1 cellular context compared by ENCODE assay signal in the genomic region with DNA sequence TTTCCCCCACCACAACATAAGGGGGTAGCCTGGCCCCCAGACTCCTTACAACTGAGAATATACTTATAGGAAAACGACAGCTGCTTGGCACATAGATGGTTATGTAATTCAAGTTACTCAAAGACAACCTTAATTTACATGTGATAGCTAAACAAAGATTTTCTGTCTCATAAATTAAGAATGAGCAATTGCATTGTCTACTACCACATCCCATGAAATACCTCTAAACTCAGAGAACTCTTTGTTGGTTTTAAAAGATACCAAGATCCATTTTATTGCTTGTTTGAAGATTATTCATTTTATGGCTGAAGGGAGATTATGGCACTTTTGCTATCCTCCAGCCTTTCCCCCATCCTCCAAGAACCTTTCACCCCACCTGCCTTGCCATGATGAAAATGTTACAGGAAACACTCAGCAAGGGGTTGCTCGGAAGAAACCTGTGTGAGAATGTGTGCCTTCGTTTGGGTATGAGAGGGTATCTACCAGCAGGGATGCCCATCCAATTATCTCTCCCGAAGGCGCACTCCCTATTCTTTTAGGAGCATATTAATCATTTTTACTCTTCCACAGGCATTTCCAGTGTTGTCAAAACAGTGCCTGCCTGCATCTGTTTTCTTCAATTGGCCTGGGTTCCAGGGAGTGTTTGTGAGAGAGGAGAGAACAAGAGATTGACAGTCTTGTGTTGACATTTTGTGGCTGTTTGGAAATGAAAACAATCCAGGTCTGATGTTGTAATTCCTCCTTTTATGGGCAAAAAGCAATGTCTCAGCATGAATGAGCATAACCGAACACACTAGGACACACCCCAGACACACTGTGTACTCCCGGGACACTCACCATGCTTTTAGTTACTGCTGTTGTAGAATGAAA.
TF ChIP-seq lines count a peak whose summit lies in the region.

No MANE protein-coding gene starts in this region.

TF ChIP-seq in HepG2, 621 proteins besides CTCF, POLR2A, EP300 and RAD21 (continued from another document and continues in another):
- no peak for TF ChIP-seq SOX13 (IDR thresholded peaks at IDR 0.05)
- peak in 1 of 2 experiments; percentile 93; a peak in 2 of 4 replicates for TF ChIP-seq SOX13 (CRISPR knock-in tag; conservative IDR thresholded peaks at IDR 0.05 in 1 of 2, IDR thresholded peaks at IDR 0.05 in 1 of 2)
- TF ChIP-seq, protein P1, sequence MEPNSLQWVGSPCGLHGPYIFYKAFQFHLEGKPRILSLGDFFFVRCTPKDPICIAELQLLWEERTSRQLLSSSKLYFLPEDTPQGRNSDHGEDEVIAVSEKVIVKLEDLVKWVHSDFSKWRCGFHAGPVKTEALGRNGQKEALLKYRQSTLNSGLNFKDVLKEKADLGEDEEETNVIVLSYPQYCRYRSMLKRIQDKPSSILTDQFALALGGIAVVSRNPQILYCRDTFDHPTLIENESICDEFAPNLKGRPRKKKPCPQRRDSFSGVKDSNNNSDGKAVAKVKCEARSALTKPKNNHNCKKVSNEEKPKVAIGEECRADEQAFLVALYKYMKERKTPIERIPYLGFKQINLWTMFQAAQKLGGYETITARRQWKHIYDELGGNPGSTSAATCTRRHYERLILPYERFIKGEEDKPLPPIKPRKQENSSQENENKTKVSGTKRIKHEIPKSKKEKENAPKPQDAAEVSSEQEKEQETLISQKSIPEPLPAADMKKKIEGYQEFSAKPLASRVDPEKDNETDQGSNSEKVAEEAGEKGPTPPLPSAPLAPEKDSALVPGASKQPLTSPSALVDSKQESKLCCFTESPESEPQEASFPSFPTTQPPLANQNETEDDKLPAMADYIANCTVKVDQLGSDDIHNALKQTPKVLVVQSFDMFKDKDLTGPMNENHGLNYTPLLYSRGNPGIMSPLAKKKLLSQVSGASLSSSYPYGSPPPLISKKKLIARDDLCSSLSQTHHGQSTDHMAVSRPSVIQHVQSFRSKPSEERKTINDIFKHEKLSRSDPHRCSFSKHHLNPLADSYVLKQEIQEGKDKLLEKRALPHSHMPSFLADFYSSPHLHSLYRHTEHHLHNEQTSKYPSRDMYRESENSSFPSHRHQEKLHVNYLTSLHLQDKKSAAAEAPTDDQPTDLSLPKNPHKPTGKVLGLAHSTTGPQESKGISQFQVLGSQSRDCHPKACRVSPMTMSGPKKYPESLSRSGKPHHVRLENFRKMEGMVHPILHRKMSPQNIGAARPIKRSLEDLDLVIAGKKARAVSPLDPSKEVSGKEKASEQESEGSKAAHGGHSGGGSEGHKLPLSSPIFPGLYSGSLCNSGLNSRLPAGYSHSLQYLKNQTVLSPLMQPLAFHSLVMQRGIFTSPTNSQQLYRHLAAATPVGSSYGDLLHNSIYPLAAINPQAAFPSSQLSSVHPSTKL (CRISPR knock-in tag; IDR thresholded peaks at IDR 0.05) = peak; percentile 92
- TF ChIP-seq NCOR1 (IDR thresholded peaks at IDR 0.05; ENCODE audit: borderline replicate concordance, low read length) = peak; percentile 66; the same call in 1 of the 2 replicates
- TF ChIP-seq ZNF331 (CRISPR knock-in tag; IDR thresholded peaks at IDR 0.05) = peak; percentile 84
- TF ChIP-seq, protein P2, sequence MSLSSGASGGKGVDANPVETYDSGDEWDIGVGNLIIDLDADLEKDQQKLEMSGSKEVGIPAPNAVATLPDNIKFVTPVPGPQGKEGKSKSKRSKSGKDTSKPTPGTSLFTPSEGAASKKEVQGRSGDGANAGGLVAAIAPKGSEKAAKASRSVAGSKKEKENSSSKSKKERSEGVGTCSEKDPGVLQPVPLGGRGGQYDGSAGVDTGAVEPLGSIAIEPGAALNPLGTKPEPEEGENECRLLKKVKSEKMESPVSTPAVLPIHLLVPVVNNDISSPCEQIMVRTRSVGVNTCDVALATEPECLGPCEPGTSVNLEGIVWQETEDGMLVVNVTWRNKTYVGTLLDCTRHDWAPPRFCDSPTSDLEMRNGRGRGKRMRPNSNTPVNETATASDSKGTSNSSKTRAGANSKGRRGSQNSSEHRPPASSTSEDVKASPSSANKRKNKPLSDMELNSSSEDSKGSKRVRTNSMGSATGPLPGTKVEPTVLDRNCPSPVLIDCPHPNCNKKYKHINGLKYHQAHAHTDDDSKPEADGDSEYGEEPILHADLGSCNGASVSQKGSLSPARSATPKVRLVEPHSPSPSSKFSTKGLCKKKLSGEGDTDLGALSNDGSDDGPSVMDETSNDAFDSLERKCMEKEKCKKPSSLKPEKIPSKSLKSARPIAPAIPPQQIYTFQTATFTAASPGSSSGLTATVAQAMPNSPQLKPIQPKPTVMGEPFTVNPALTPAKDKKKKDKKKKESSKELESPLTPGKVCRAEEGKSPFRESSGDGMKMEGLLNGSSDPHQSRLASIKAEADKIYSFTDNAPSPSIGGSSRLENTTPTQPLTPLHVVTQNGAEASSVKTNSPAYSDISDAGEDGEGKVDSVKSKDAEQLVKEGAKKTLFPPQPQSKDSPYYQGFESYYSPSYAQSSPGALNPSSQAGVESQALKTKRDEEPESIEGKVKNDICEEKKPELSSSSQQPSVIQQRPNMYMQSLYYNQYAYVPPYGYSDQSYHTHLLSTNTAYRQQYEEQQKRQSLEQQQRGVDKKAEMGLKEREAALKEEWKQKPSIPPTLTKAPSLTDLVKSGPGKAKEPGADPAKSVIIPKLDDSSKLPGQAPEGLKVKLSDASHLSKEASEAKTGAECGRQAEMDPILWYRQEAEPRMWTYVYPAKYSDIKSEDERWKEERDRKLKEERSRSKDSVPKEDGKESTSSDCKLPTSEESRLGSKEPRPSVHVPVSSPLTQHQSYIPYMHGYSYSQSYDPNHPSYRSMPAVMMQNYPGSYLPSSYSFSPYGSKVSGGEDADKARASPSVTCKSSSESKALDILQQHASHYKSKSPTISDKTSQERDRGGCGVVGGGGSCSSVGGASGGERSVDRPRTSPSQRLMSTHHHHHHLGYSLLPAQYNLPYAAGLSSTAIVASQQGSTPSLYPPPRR (CRISPR knock-in tag; IDR thresholded peaks at IDR 0.05; ENCODE audit: borderline replicate concordance) = peak; percentile 33; the same call in 1 of the 2 replicates
- TF ChIP-seq SOX6 (IDR thresholded peaks at IDR 0.05) = no peak
- peak; percentile 96 for TF ChIP-seq SOX6 (CRISPR knock-in tag; IDR thresholded peaks at IDR 0.05)
- TF ChIP-seq PRPF4 (IDR thresholded peaks at IDR 0.05; ENCODE audit: low read depth, low read length, poor library complexity, severe bottlenecking) = no peak
- peak; percentile 89 for TF ChIP-seq CEBPG (CRISPR knock-in tag; IDR thresholded peaks at IDR 0.05)
- TF ChIP-seq FOSL2 (CRISPR knock-in tag; IDR thresholded peaks at IDR 0.05) = peak; percentile 62
- peak; percentile 75 for TF ChIP-seq RARA (CRISPR knock-in tag; IDR thresholded peaks at IDR 0.05)
- TF ChIP-seq KLF16 (CRISPR knock-in tag; IDR thresholded peaks at IDR 0.05) = peak in 1 of 2 experiments; percentile 81; a peak in 1 of 4 replicates
- TF ChIP-seq SIX1 (CRISPR knock-in tag; IDR thresholded peaks at IDR 0.05; ENCODE audit: borderline replicate concordance) = peak; percentile 44; the same call in 1 of the 2 replicates
- TF ChIP-seq, protein P3, sequence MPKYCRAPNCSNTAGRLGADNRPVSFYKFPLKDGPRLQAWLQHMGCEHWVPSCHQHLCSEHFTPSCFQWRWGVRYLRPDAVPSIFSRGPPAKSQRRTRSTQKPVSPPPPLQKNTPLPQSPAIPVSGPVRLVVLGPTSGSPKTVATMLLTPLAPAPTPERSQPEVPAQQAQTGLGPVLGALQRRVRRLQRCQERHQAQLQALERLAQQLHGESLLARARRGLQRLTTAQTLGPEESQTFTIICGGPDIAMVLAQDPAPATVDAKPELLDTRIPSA (CRISPR knock-in tag; IDR thresholded peaks at IDR 0.05; ENCODE audit: borderline replicate concordance) = no peak
- TF ChIP-seq MAFK (conservative IDR thresholded peaks at IDR 0.05 in 1 of 2, IDR thresholded peaks at IDR 0.05 in 1 of 2; ENCODE audit: low read length in 2 of 2) = peak; percentile 24 to 57; a peak in 2 of 4 replicates
- no peak for TF ChIP-seq MTF2 (CRISPR knock-in tag; IDR thresholded peaks at IDR 0.05; ENCODE audit: borderline replicate concordance)
- TF ChIP-seq, protein P4, sequence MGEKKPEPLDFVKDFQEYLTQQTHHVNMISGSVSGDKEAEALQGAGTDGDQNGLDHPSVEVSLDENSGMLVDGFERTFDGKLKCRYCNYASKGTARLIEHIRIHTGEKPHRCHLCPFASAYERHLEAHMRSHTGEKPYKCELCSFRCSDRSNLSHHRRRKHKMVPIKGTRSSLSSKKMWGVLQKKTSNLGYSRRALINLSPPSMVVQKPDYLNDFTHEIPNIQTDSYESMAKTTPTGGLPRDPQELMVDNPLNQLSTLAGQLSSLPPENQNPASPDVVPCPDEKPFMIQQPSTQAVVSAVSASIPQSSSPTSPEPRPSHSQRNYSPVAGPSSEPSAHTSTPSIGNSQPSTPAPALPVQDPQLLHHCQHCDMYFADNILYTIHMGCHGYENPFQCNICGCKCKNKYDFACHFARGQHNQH (CRISPR knock-in tag; IDR thresholded peaks at IDR 0.05) = peak; percentile 68; the same call in 1 of the 2 replicates
- TF ChIP-seq, protein P5, sequence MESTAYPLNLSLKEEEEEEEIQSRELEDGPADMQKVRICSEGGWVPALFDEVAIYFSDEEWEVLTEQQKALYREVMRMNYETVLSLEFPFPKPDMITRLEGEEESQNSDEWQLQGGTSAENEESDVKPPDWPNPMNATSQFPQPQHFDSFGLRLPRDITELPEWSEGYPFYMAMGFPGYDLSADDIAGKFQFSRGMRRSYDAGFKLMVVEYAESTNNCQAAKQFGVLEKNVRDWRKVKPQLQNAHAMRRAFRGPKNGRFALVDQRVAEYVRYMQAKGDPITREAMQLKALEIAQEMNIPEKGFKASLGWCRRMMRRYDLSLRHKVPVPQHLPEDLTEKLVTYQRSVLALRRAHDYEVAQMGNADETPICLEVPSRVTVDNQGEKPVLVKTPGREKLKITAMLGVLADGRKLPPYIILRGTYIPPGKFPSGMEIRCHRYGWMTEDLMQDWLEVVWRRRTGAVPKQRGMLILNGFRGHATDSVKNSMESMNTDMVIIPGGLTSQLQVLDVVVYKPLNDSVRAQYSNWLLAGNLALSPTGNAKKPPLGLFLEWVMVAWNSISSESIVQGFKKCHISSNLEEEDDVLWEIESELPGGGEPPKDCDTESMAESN (CRISPR knock-in tag; conservative IDR thresholded peaks at IDR 0.05) = 0 out of 2 replicates have a peak, but pooled peaks have one; percentile 49
- no peak for TF ChIP-seq SNAI1 (CRISPR knock-in tag; IDR thresholded peaks at IDR 0.05; ENCODE audit: borderline replicate concordance)
- peak; percentile 22; the same call in 1 of the 2 replicates for TF ChIP-seq CREM (IDR thresholded peaks at IDR 0.05)
- TF ChIP-seq CREM (CRISPR knock-in tag; IDR thresholded peaks at IDR 0.05) = no peak
- peak; percentile 51 for TF ChIP-seq SKI (IDR thresholded peaks at IDR 0.05; ENCODE audit: partially characterized antibody)
- TF ChIP-seq, protein P6, sequence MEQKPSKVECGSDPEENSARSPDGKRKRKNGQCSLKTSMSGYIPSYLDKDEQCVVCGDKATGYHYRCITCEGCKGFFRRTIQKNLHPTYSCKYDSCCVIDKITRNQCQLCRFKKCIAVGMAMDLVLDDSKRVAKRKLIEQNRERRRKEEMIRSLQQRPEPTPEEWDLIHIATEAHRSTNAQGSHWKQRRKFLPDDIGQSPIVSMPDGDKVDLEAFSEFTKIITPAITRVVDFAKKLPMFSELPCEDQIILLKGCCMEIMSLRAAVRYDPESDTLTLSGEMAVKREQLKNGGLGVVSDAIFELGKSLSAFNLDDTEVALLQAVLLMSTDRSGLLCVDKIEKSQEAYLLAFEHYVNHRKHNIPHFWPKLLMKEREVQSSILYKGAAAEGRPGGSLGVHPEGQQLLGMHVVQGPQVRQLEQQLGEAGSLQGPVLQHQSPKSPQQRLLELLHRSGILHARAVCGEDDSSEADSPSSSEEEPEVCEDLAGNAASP (CRISPR knock-in tag; IDR thresholded peaks at IDR 0.05; ENCODE audit: borderline replicate concordance) = peak; percentile 60; the same call in 1 of the 2 replicates
- TF ChIP-seq TEAD3 (CRISPR knock-in tag; optimal IDR thresholded peaks at IDR 0.05; ENCODE audit: borderline replicate concordance) = peak; percentile 73
- TF ChIP-seq HNF4G (IDR thresholded peaks at IDR 0.05; ENCODE audit: borderline replicate concordance, low read depth, low read length) = no peak
- no peak for TF ChIP-seq HNF4G (CRISPR knock-in tag; IDR thresholded peaks at IDR 0.05; ENCODE audit: borderline replicate concordance, low read depth)
- 0 out of 2 replicates have a peak, but pooled peaks have one; percentile 34 for TF ChIP-seq KMT2B (CRISPR knock-in tag; IDR thresholded peaks at IDR 0.05)
- TF ChIP-seq SALL2 (CRISPR knock-in tag; IDR thresholded peaks at IDR 0.05) = no peak
- peak; percentile 74 for TF ChIP-seq SMAD3 (CRISPR knock-in tag; IDR thresholded peaks at IDR 0.05)
- TF ChIP-seq, protein P7, sequence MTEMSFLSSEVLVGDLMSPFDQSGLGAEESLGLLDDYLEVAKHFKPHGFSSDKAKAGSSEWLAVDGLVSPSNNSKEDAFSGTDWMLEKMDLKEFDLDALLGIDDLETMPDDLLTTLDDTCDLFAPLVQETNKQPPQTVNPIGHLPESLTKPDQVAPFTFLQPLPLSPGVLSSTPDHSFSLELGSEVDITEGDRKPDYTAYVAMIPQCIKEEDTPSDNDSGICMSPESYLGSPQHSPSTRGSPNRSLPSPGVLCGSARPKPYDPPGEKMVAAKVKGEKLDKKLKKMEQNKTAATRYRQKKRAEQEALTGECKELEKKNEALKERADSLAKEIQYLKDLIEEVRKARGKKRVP (CRISPR knock-in tag; IDR thresholded peaks at IDR 0.05) = peak in 1 of 2 experiments; percentile 62; a peak in 2 of 4 replicates
- no peak for TF ChIP-seq LCORL (IDR thresholded peaks at IDR 0.05)
- TF ChIP-seq LCORL (CRISPR knock-in tag; IDR thresholded peaks at IDR 0.05) = peak; percentile 61; the same call in 1 of the 2 replicates
